26 cellular contexts compared by ENCODE assay signal in genomic region chr2:56464613-56465012, GRCh38.
"Had no signal": no experiment of that assay in that cellular context is flagged by ENCODE, and none has a peak within 500 bp of the region (broad histone marks: within the 10 kb centered on the region; RNA-seq: fewer than 3 reads in every experiment).

No MANE protein-coding gene starts in this region.

- H3K4me1 ChIP-seq: ascending aorta, parathyroid adenoma, right lobe of liver, stomach, testis, upper lobe of left lung had no signal

- H2AFZ ChIP-seq: parathyroid adenoma had no signal

- H3K79me2 ChIP-seq: parathyroid adenoma had no signal

- H3K9me3 ChIP-seq: ascending aorta, neutrophil, right lobe of liver, testis, upper lobe of left lung had no signal

- H3K4me3 ChIP-seq: ascending aorta, lung, right lobe of liver, stomach, testis, upper lobe of left lung had no signal

- H3K36me3 ChIP-seq: ascending aorta, neutrophil, right lobe of liver, stomach, upper lobe of left lung, WERI-Rb-1 had no signal

- H3K27me3 ChIP-seq: ascending aorta, neutrophil, right lobe of liver, stomach, testis, upper lobe of left lung had no signal

- DNase-seq: activated CD4-positive, alpha-beta T cell treated with anti-CD3 and anti-CD28 coated beads for 1 hour; activated CD4-positive, alpha-beta T cell treated with anti-CD3 and anti-CD28 coated beads, Interleukin-2, amount 50 U/mL, for 4 hours; activated naive CD8-positive, alpha-beta T cell treated with anti-CD3 and anti-CD28 coated beads, Interleukin-2, amount 10 ng/mL, durations not matched to agents 7 days and 5 days; activated T-cell treated with anti-CD3 and anti-CD28 coated beads for 4 hours; cortex of kidney; effector CD4-positive, alpha-beta T cell; foreskin melanocyte; hypothalamus; kidney; right lobe of liver; stimulated activated CD4-positive, alpha-beta T cell treated with anti-CD3 and anti-CD28 coated beads, Interleukin-4, amount 100 ng/mL, for 24 hours; stomach; T-helper 17 cell; testis; upper lobe of left lung; WERI-Rb-1 had no signal

- H3K4me1 Mint-ChIP-seq: activated naive CD8-positive, alpha-beta T cell treated with anti-CD3 and anti-CD28 coated beads, Interleukin-2, amount 10 ng/mL, durations not matched to agents 7 days and 5 days; mesothelial cell of epicardium; stimulated activated effector memory CD8-positive, alpha-beta T cell treated with anti-CD3 and anti-CD28 coated beads, Interleukin-12 subunit alpha, Interleukin-12 subunit beta, amount 100 ng/mL, for 72 hours; T-helper 17 cell had no signal

- H3K27ac ChIP-seq: ascending aorta, neutrophil, parathyroid adenoma, right lobe of liver, stomach, testis, upper lobe of left lung, WERI-Rb-1 had no signal

- H3K27me3 Mint-ChIP-seq: activated naive CD8-positive, alpha-beta T cell treated with anti-CD3 and anti-CD28 coated beads, Interleukin-2, amount 10 ng/mL, durations not matched to agents 7 days and 5 days; natural killer cell treated with Interleukin-12 subunit alpha and Interleukin-12 subunit beta and Interleukin-15 and Interleukin-18, amount 100 ng/mL, for 72 hours; T-helper 17 cell had no signal

- H3K36me3 Mint-ChIP-seq: activated naive CD8-positive, alpha-beta T cell treated with anti-CD3 and anti-CD28 coated beads, Interleukin-2, amount 10 ng/mL, durations not matched to agents 7 days and 5 days; mesothelial cell of epicardium; stimulated activated effector memory CD8-positive, alpha-beta T cell treated with anti-CD3 and anti-CD28 coated beads, Interleukin-12 subunit alpha, Interleukin-12 subunit beta, amount 100 ng/mL, for 72 hours had no signal

- H3K4me3 Mint-ChIP-seq: activated naive CD8-positive, alpha-beta T cell treated with anti-CD3 and anti-CD28 coated beads, Interleukin-2, amount 10 ng/mL, durations not matched to agents 7 days and 5 days; activated T-helper 1 cell treated with anti-CD3 and anti-CD28 coated beads, Interleukin-12 subunit alpha, Interleukin-12 subunit beta, Interleukin-2, Interleukin-4 antibody, amounts not matched to agents 30 ng/mL and 10 ng/mL and 1 ng/mL, durations not matched to agents 14 hours and 24 hours and 36 hours; mesothelial cell of epicardium; natural killer cell treated with Interleukin-12 subunit alpha and Interleukin-12 subunit beta and Interleukin-15 and Interleukin-18, amount 100 ng/mL, for 72 hours; stimulated activated effector memory CD8-positive, alpha-beta T cell treated with anti-CD3 and anti-CD28 coated beads, Interleukin-12 subunit alpha, Interleukin-12 subunit beta, amount 100 ng/mL, for 72 hours; T-helper 17 cell had no signal

- H3K27ac Mint-ChIP-seq: activated naive CD8-positive, alpha-beta T cell treated with anti-CD3 and anti-CD28 coated beads, Interleukin-2, amount 10 ng/mL, durations not matched to agents 7 days and 5 days; activated T-helper 1 cell treated with anti-CD3 and anti-CD28 coated beads, Interleukin-12 subunit alpha, Interleukin-12 subunit beta, Interleukin-2, Interleukin-4 antibody, amounts not matched to agents 30 ng/mL and 10 ng/mL and 1 ng/mL, durations not matched to agents 14 hours and 24 hours and 36 hours; mesothelial cell of epicardium; natural killer cell treated with Interleukin-12 subunit alpha and Interleukin-12 subunit beta and Interleukin-15 and Interleukin-18, amount 100 ng/mL, for 72 hours; stimulated activated effector memory CD8-positive, alpha-beta T cell treated with anti-CD3 and anti-CD28 coated beads, Interleukin-12 subunit alpha, Interleukin-12 subunit beta, amount 100 ng/mL, for 72 hours; T-helper 17 cell had no signal

- H3K9ac ChIP-seq: parathyroid adenoma had no signal

- ATAC-seq: esophagus mucosa; left lobe of liver; stimulated activated effector memory CD8-positive, alpha-beta T cell treated with anti-CD3 and anti-CD28 coated beads, Interleukin-12 subunit alpha, Interleukin-12 subunit beta, amount 100 ng/mL, for 72 hours; T-helper 17 cell had no signal
